11 cellular contexts compared by ENCODE assay signal in the genomic region with DNA sequence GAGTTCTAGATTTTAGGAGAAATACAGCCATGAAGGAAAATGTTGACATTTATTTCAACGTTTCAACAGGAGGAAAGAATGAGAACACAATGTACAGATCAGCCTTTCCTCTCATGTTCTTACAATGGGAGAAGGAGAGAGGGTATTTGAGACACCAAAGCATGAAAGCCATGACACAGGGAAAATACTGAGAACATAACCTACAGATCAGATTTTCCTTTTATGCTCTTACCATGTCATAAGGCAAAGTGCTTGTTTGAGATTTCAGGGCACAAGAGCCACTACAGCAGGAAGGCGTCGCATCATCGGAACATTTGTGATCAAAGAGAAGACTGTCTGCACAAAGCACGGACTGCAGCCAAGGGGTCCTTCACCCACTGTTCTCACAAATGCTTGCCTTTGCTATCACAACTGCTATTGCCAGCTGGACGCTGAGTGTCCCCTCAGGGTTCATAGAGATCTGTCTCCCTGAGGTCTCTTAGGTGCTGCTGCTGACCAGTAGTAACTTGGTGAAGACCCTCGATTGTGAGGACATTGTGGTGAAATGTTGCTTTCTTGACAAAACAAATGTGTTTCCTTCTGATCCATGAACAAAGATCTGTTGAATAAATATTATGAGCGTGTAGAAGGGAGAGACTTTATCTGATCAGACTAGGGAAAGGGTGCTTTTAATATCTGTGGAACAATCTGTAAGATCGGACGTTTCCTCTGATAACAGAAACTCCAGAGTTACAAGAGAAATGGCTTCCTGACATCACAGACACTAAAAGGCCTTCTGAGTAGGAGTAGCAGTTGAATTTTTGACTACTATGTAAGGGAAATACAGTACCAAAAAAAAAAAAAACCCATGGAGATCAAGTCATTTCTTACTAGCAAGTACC. TPM values are rescaled to one million over a fixed set of nuclear protein-coding genes. Genes with fewer than 3 reads are reported as not detected.
DNase-seq lines count a peak whose midpoint lies in the region; TF ChIP-seq lines count a peak whose summit lies in the region.
"Had no signal": no experiment of that assay in that cellular context is flagged by ENCODE, and none has a peak within 500 bp of the region (broad histone marks: within the 10 kb centered on the region; RNA-seq: fewer than 3 reads in every experiment).

No MANE protein-coding gene starts in this region.

- H3K4me3 ChIP-seq in ACC112 (ENCODE audit: low read depth, low read length) (peak overlapping the region; percentile 8; the same call in 1 of the 2 replicates), neural progenitor cell (no peak overlapping the region)

- H3K36me3 ChIP-seq in ACC112 (ENCODE audit: insufficient read depth, low read length) (no peaks in the 10 kb centered on the region), neural progenitor cell (no peaks in the 10 kb centered on the region)
- H3K36me3 ChIP-seq: BE2C had no signal

- no peak overlapping the region for H3K4me2 ChIP-seq in neural progenitor cell

- H3K27me3 ChIP-seq in ACC112 (ENCODE audit: insufficient read depth, low read length) (no peaks in the 10 kb centered on the region), neural progenitor cell (peaks cover 13% of the 10 kb centered on the region)
- H3K27me3 ChIP-seq: BE2C had no signal

- peaks cover 72% of the 10 kb centered on the region for H3K4me1 Mint-ChIP-seq in activated T-helper 2 cell treated with anti-CD3 and anti-CD28 coated beads, Interferon-gamma antibody, Interleukin-2, Interleukin-4, amounts not matched to agents 10 μg/mL and 5 μg/mL and 100 μg/mL, durations not matched to agents 14 hours and 24 hours and 36 hours (ENCODE audit: low read depth)
- H3K4me1 Mint-ChIP-seq in neural progenitor cell = no peaks in the 10 kb centered on the region

- no peak for TF ChIP-seq CTCF in neural progenitor cell (IDR thresholded peaks at IDR 0.05)

- H3F3A ChIP-seq in neural progenitor cell (ENCODE audit: low read depth) = no peaks in the 10 kb centered on the region

- no peaks in the 10 kb centered on the region for H3K9me3 ChIP-seq in neural progenitor cell (ENCODE audit: low read depth)
- H3K9me3 ChIP-seq: BE2C had no signal

- H4K20me1 ChIP-seq in neural progenitor cell (ENCODE audit: low read depth) = no peaks in the 10 kb centered on the region

- H3K27ac ChIP-seq in ACC112 (ENCODE audit: low read depth, low read length) (peak overlapping the region; percentile 92), neural progenitor cell (no peak overlapping the region)

- H3K4me1 ChIP-seq in ACC112 (ENCODE audit: control insufficient read depth, insufficient read depth, low read length, unreplicated experiment) (peaks cover 21% of the 10 kb centered on the region), neural progenitor cell (no peaks in the 10 kb centered on the region)
- H3K4me1 ChIP-seq: BE2C had no signal

- peak overlapping the region; percentile 96 for H3K27ac Mint-ChIP-seq in activated T-helper 2 cell treated with anti-CD3 and anti-CD28 coated beads, Interferon-gamma antibody, Interleukin-2, Interleukin-4, amounts not matched to agents 10 μg/mL and 5 μg/mL and 100 μg/mL, durations not matched to agents 14 hours and 24 hours and 36 hours
- H3K27ac Mint-ChIP-seq in neural progenitor cell = no peak overlapping the region

- H3K9me3 Mint-ChIP-seq in activated T-helper 2 cell treated with anti-CD3 and anti-CD28 coated beads, Interferon-gamma antibody, Interleukin-2, Interleukin-4, amounts not matched to agents 10 μg/mL and 5 μg/mL and 100 μg/mL, durations not matched to agents 14 hours and 24 hours and 36 hours = no peaks in the 10 kb centered on the region
- H3K9me3 Mint-ChIP-seq in neural progenitor cell = no peaks in the 10 kb centered on the region

- H2AFZ ChIP-seq in ACC112 (ENCODE audit: low read length, unreplicated experiment) (peak overlapping the region; percentile 77), neural progenitor cell (replicated peaks) (no peak overlapping the region)

- no peak overlapping the region for H3K9ac ChIP-seq in neural progenitor cell

- H3K36me3 Mint-ChIP-seq in activated T-helper 2 cell treated with anti-CD3 and anti-CD28 coated beads, Interferon-gamma antibody, Interleukin-2, Interleukin-4, amounts not matched to agents 10 μg/mL and 5 μg/mL and 100 μg/mL, durations not matched to agents 14 hours and 24 hours and 36 hours (ENCODE audit: low read depth) = peaks cover 22% of the 10 kb centered on the region
- H3K36me3 Mint-ChIP-seq in neural progenitor cell = no peaks in the 10 kb centered on the region

- no peaks in the 10 kb centered on the region for H3K27me3 Mint-ChIP-seq in activated T-helper 2 cell treated with anti-CD3 and anti-CD28 coated beads, Interferon-gamma antibody, Interleukin-2, Interleukin-4, amounts not matched to agents 10 μg/mL and 5 μg/mL and 100 μg/mL, durations not matched to agents 14 hours and 24 hours and 36 hours (ENCODE audit: low read depth)
- peaks cover 2% of the 10 kb centered on the region for H3K27me3 Mint-ChIP-seq in neural progenitor cell (ENCODE audit: insufficient read depth, low read depth)

- peak; percentile 43 for DNase-seq in KBM-7
- no peak for DNase-seq in activated T-helper 2 cell treated with anti-CD3 and anti-CD28 coated beads, Interferon-gamma antibody, Interleukin-2, Interleukin-4, amounts not matched to agents 10 μg/mL and 5 μg/mL and 100 μg/mL, durations not matched to agents 14 hours and 24 hours and 36 hours (ENCODE audit: low spot score)
- DNase-seq in stimulated activated CD4-positive, alpha-beta T cell treated with anti-CD3 and anti-CD28 coated beads, Interleukin-12 subunit alpha, Interleukin-12 subunit beta, amount 100 ng/mL, for 48 hours (ENCODE audit: low read depth in 2 of 3, low spot score in 1 of 3) = peak in 2 of 3 donors; percentile 21 to 42
- no peak for DNase-seq in neural progenitor cell (ENCODE audit: low spot score)
- DNase-seq in NCI-H526 (lab: John Stamatoyannopoulos, UW) = no peak
- DNase-seq in cortex of kidney (lab: John Stamatoyannopoulos, UW) = no peak
- DNase-seq: BE2C, NCI-H146, NCI-H446 had no signal

- no peaks in the 10 kb centered on the region for H3K79me2 ChIP-seq in ACC112 (ENCODE audit: control insufficient read depth, insufficient read depth, low read length, unreplicated experiment)
- no peaks in the 10 kb centered on the region for H3K79me2 ChIP-seq in neural progenitor cell (ENCODE audit: low read depth)

- peak overlapping the region; percentile 62 for H3K4me3 Mint-ChIP-seq in activated T-helper 2 cell treated with anti-CD3 and anti-CD28 coated beads, Interferon-gamma antibody, Interleukin-2, Interleukin-4, amounts not matched to agents 10 μg/mL and 5 μg/mL and 100 μg/mL, durations not matched to agents 14 hours and 24 hours and 36 hours (ENCODE audit: low read depth)
- no peak overlapping the region for H3K4me3 Mint-ChIP-seq in neural progenitor cell

- in situ Hi-C loops in KBM-7 (cut with MboI; ENCODE audit: low pct_unique_long_range_greater_than_20kb, low sequenced_read_pairs) = no loop called here

- intact Hi-C loops in activated T-helper 2 cell treated with anti-CD3 and anti-CD28 coated beads, Interferon-gamma antibody, Interleukin-2, Interleukin-4, amounts not matched to agents 10 μg/mL and 5 μg/mL and 100 μg/mL, durations not matched to agents 14 hours and 24 hours and 36 hours (cut with micrococcal nuclease) = loop anchor here (1.0 to 5.0 kb wide), 10 partner anchors 9 to 303 kb away; no protein-coding TSS in a partner anchor

RNA-seq across cellular contexts. Expression of a gene that starts 6.4 kb away (rescaled TPM):
- total RNA-seq in activated T-helper 2 cell treated with anti-CD3 and anti-CD28 coated beads, Interferon-gamma antibody, Interleukin-2, Interleukin-4, amounts not matched to agents 10 μg/mL and 5 μg/mL and 100 μg/mL, durations not matched to agents 14 hours and 24 hours and 36 hours = 10.7 and 11.1 TPM in 2 replicates
- total RNA-seq in neural progenitor cell (ENCODE audit: low replicate concordance) = not detected in 2 replicates
- total RNA-seq: myocyte had no signal

RNA-seq across cellular contexts. Expression of a gene that starts 50.6 kb away (rescaled TPM):
- total RNA-seq in activated T-helper 2 cell treated with anti-CD3 and anti-CD28 coated beads, Interferon-gamma antibody, Interleukin-2, Interleukin-4, amounts not matched to agents 10 μg/mL and 5 μg/mL and 100 μg/mL, durations not matched to agents 14 hours and 24 hours and 36 hours = 61.9 and 68.2 TPM in 2 replicates
- 0.07 TPM in 1 of 2 replicates, not detected in the other for total RNA-seq in neural progenitor cell (ENCODE audit: low replicate concordance)
- total RNA-seq: myocyte had no signal

Comparison
In these comparisons a context has a peak if more than half of its experiments do, and no peak if none do; other contexts are left out.
1. DNase-seq: peak in KBM-7 (single experiment) and stimulated activated CD4-positive, alpha-beta T cell treated with anti-CD3 and anti-CD28 coated beads, Interleukin-12 subunit alpha, Interleukin-12 subunit beta, amount 100 ng/mL, for 48 hours (2 of 3); none in activated T-helper 2 cell treated with anti-CD3 and anti-CD28 coated beads, Interferon-gamma antibody, Interleukin-2, Interleukin-4, amounts not matched to agents 10 μg/mL and 5 μg/mL and 100 μg/mL, durations not matched to agents 14 hours and 24 hours and 36 hours (single experiment), neural progenitor cell (single experiment), NCI-H526 (0 of 2) and cortex of kidney (single experiment).
2. RNA of a gene that starts 6.4 kb away (total RNA-seq): 10.7 to 11.1 TPM in activated T-helper 2 cell treated with anti-CD3 and anti-CD28 coated beads, Interferon-gamma antibody, Interleukin-2, Interleukin-4, amounts not matched to agents 10 μg/mL and 5 μg/mL and 100 μg/mL, durations not matched to agents 14 hours and 24 hours and 36 hours; not detected in neural progenitor cell; every median in the first group is over 10 times any median in the second.
3. RNA of a gene that starts 50.6 kb away (total RNA-seq): 61.9 to 68.2 TPM in activated T-helper 2 cell treated with anti-CD3 and anti-CD28 coated beads, Interferon-gamma antibody, Interleukin-2, Interleukin-4, amounts not matched to agents 10 μg/mL and 5 μg/mL and 100 μg/mL, durations not matched to agents 14 hours and 24 hours and 36 hours; 0.07 TPM in neural progenitor cell; every median in the first group is over 10 times any median in the second.